Comparison of ENCODE assay signal across 8 cellular contexts in the genomic region with DNA sequence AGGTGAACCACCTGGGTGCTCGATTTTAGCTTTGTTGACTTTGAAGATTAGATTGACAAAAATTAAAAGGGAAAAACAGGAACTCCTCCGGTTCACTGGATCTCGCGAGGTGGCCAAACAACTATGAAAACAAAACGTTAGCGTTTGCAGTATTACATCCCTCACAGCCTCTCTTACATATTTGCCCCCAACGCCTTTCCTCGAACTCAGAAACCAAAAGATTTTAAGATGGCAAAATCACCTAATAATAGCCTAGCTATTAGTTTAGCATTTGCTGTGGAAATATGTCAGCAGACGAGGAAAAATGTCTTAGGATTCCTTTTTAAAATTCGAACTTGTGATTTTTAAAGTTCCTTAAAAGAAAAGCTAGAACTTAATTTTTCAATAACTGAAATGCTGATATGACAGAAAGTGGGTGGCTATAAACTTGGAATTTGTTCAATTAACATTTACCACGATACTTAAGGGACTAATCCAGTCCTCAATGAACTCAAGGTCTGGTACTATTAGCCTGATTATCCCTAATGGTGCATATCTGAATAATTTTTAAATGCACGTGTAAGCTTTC. TPM values are rescaled to one million over a fixed set of nuclear protein-coding genes. Genes with fewer than 3 reads are reported as not detected.
DNase-seq lines count a peak whose midpoint lies in the region; ATAC-seq, FAIRE-seq and TF ChIP-seq lines count a peak whose summit lies in the region.

No MANE protein-coding gene starts in this region.

- TSS peak; percentile 93 for BruUV-seq in endothelial cell of umbilical vein (replicated peaks; lab: Mats Ljungman, UMichigan)

- H3K27me3 Mint-ChIP-seq in activated naive CD4-positive, alpha-beta T cell treated with anti-CD3 and anti-CD28 coated beads, Interleukin-2, amount 50 U/mL, for 24 hours: no peaks in the 10 kb centered on the region
- peaks cover 14% of the 10 kb centered on the region for H3K27me3 Mint-ChIP-seq in nephron (ENCODE audit: low read depth)

- peak overlapping the region; percentile 99 for H3K4me3 Mint-ChIP-seq in activated naive CD4-positive, alpha-beta T cell treated with anti-CD3 and anti-CD28 coated beads, Interleukin-2, amount 50 U/mL, for 24 hours
- peak overlapping the region; percentile 98 to 99 (median 98) for H3K4me3 Mint-ChIP-seq in nephron

- peak; percentile 32 for ATAC-seq in HG02970 (IDR thresholded peaks at IDR 0.05; ENCODE audit: low FRiP score, unreplicated experiment)

- H3K4me2 ChIP-seq in endothelial cell of umbilical vein (ENCODE audit: insufficient read depth, low read length): peak overlapping the region; percentile 96

- TF ChIP-seq CTCF in endothelial cell of umbilical vein (IDR thresholded peaks at IDR 0.05; ENCODE audit: extremely low read depth in 1 of 2, insufficient read depth in 1 of 2, low read depth in 1 of 2, low read length in 2 of 2) (no peak), nephron (IDR thresholded peaks at IDR 0.05; ENCODE audit: unreplicated experiment in 3 of 3) (no peak)

- no peak for FAIRE-seq in endothelial cell of umbilical vein (lab: Jason Lieb, UNC)

- no peak for DNase-seq in activated naive CD4-positive, alpha-beta T cell treated with Interleukin-2 at 50 U/mL for 16 hours
- DNase-seq in SK-MEL-5 (ENCODE audit: low read depth, low spot score) (peak; percentile 3), endothelial cell of umbilical vein (ENCODE audit: low read depth, low spot score) (no peak), OCI-M2 (lab: John Stamatoyannopoulos, UW; ENCODE audit: unreplicated experiment) (no peak), NCI-H69 (lab: John Stamatoyannopoulos, UW) (no peak)

- TF ChIP-seq POLR2A in endothelial cell of umbilical vein (IDR thresholded peaks at IDR 0.05; ENCODE audit: low read depth, low read length): peak; percentile 75

- peaks cover 56% of the 10 kb centered on the region for H3K4me1 Mint-ChIP-seq in activated naive CD4-positive, alpha-beta T cell treated with anti-CD3 and anti-CD28 coated beads, Interleukin-2, amount 50 U/mL, for 24 hours
- H3K4me1 Mint-ChIP-seq in nephron: peaks cover 4% of the 10 kb centered on the region

- intact Hi-C loops in endothelial cell of umbilical vein (cut with micrococcal nuclease): loop anchor here (1.0 kb wide), 2 partner anchors 8 to 48 kb away; a partner anchor contains a TSS

- H3K36me3 ChIP-seq in endothelial cell of umbilical vein (ENCODE audit: control insufficient read depth in 2 of 2, extremely low read depth in 1 of 2, insufficient read depth in 2 of 2, low read length in 2 of 2): no peaks in the 10 kb centered on the region

- H3K9me1 ChIP-seq in endothelial cell of umbilical vein (replicated peaks; ENCODE audit: control insufficient read depth, extremely low read depth, insufficient read depth, low read length): no peaks in the 10 kb centered on the region

- H3K4me3 ChIP-seq in endothelial cell of umbilical vein (replicated peaks in 1 of 3; ENCODE audit: insufficient read depth in 1 of 3, low read depth in 1 of 3, low read length in 3 of 3): peak overlapping the region; percentile 70 to 91 (median 74)

- peak overlapping the region; percentile 98 for H3K9ac ChIP-seq in endothelial cell of umbilical vein (replicated peaks; ENCODE audit: extremely low read depth, insufficient read depth, low read length)

- H3K27ac Mint-ChIP-seq in activated naive CD4-positive, alpha-beta T cell treated with anti-CD3 and anti-CD28 coated beads, Interleukin-2, amount 50 U/mL, for 24 hours: peak overlapping the region; percentile 99
- H3K27ac Mint-ChIP-seq in nephron: peak overlapping the region; percentile 99 to 100 (median 99)

- peak overlapping the region; percentile 93 for H3K27ac ChIP-seq in endothelial cell of umbilical vein (ENCODE audit: insufficient read depth, low read depth, low read length)

- no peaks in the 10 kb centered on the region for H3K9me3 ChIP-seq in endothelial cell of umbilical vein (replicated peaks; ENCODE audit: control insufficient read depth, insufficient read depth, low read length)

- POLR2A ChIA-PET in endothelial cell of umbilical vein (lab: Charles Lee): interaction anchor here (0.9 to 1.3 kb wide), 4 partner anchors 8 to 60 kb away, joined by 3 to 4 read pairs (median 3); a partner anchor contains a TSS

- no peaks in the 10 kb centered on the region for H3K27me3 ChIP-seq in endothelial cell of umbilical vein (ENCODE audit: control insufficient read depth in 2 of 2, insufficient read depth in 2 of 2, low read length in 2 of 2)

- peaks cover 3% of the 10 kb centered on the region for H3K79me2 ChIP-seq in endothelial cell of umbilical vein (ENCODE audit: control insufficient read depth, insufficient read depth, low read length)

- in situ Hi-C loops in SK-MEL-5 (cut with HindIII; ENCODE audit: low pct_unique_long_range_greater_than_20kb, low sequenced_read_pairs): no loop called here

- H4K20me1 ChIP-seq in endothelial cell of umbilical vein (replicated peaks; ENCODE audit: control insufficient read depth, extremely low read depth, insufficient read depth, low read length): no peaks in the 10 kb centered on the region

- H3K36me3 Mint-ChIP-seq in activated naive CD4-positive, alpha-beta T cell treated with anti-CD3 and anti-CD28 coated beads, Interleukin-2, amount 50 U/mL, for 24 hours: peaks cover 5% of the 10 kb centered on the region
- H3K36me3 Mint-ChIP-seq in nephron (ENCODE audit: low read depth): peaks cover 8% of the 10 kb centered on the region

- peak overlapping the region; percentile 47 for H2AFZ ChIP-seq in endothelial cell of umbilical vein (ENCODE audit: low read depth, low read length)

- H3K4me1 ChIP-seq in endothelial cell of umbilical vein (ENCODE audit: control insufficient read depth, extremely low read depth, insufficient read depth, low read length): peaks cover 18% of the 10 kb centered on the region

- no peaks in the 10 kb centered on the region for H3K9me3 Mint-ChIP-seq in activated naive CD4-positive, alpha-beta T cell treated with anti-CD3 and anti-CD28 coated beads, Interleukin-2, amount 50 U/mL, for 24 hours
- H3K9me3 Mint-ChIP-seq in nephron: no peaks in the 10 kb centered on the region

- dilution Hi-C loops in endothelial cell of umbilical vein (cut with MboI; ENCODE audit: extremely low pct_ligation_motif_present, low sequenced_read_pairs): no loop called here

- CTCF ChIA-PET in endothelial cell of umbilical vein (lab: Charles Lee): interaction anchor here (1.1 to 1.5 kb wide), 3 partner anchors 8 to 163 kb away, joined by 3 to 6 read pairs (median 5); a partner anchor contains a TSS

TF ChIP-seq in endothelial cell of umbilical vein, 7 proteins besides CTCF, POLR2A, EP300 and RAD21:
- TF ChIP-seq, protein P1, sequence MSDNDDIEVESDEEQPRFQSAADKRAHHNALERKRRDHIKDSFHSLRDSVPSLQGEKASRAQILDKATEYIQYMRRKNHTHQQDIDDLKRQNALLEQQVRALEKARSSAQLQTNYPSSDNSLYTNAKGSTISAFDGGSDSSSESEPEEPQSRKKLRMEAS (IDR thresholded peaks at IDR 0.05; ENCODE audit: insufficient read depth, insufficient read length): no peak
- TF ChIP-seq EZH2 (IDR thresholded peaks at IDR 0.05; ENCODE audit: borderline replicate concordance, low read depth, low read length, severe bottlenecking) (no peak), POLR2AphosphoS5 (IDR thresholded peaks at IDR 0.05; ENCODE audit: insufficient read depth, low read depth, low read length) (no peak), MYC (IDR thresholded peaks at IDR 0.05; ENCODE audit: low read depth, low read length) (no peak), GATA2 (IDR thresholded peaks at IDR 0.05; ENCODE audit: insufficient read depth, insufficient read length, low read depth, low read length) (no peak), JUN (IDR thresholded peaks at IDR 0.05; ENCODE audit: borderline replicate concordance, insufficient read depth, insufficient read length, low read depth) (no peak), FOS (IDR thresholded peaks at IDR 0.05; ENCODE audit: borderline replicate concordance, insufficient read depth, low read length) (no peak)

RNA-seq across cellular contexts. Expression of a gene that starts 0.5 kb away (rescaled TPM):
- total RNA-seq in SK-MEL-5 (2014; rRNA removed; shearing (Covaris generic)): 10.7 and 12.1 TPM in 2 replicates
- 4.4 and 6.0 TPM in 2 replicates for polyA plus RNA-seq in SK-MEL-5 (2015; cell fraction: cytosol; rRNA removed)
- polyA plus RNA-seq in SK-MEL-5 (2015; cell fraction: nucleus; rRNA removed): 68.2 and 80.5 TPM in 2 replicates
- total RNA-seq in endothelial cell of umbilical vein: 18.7 and 20.2 TPM in 2 replicates
- polyA plus RNA-seq in endothelial cell of umbilical vein: 4.5 and 5.1 TPM in 2 replicates
- polyA plus RNA-seq in endothelial cell of umbilical vein (2011; cell fraction: cytosol; rRNA removed): 4.1 and 4.8 TPM in 2 replicates
- polyA plus RNA-seq in endothelial cell of umbilical vein (2011; cell fraction: nucleus; rRNA removed): 57.7 and 74.4 TPM in 2 replicates
- 7.6 and 8.1 TPM in 2 replicates for polyA plus RNA-seq in endothelial cell of umbilical vein (2012)
- polyA minus RNA-seq in endothelial cell of umbilical vein: 17.7 and 17.8 TPM in 2 replicates
- polyA minus RNA-seq in endothelial cell of umbilical vein (2011; cell fraction: cytosol; rRNA and poly(A)+ RNA removed): 2.0 TPM
- 86.0 and 117 TPM in 2 replicates for polyA minus RNA-seq in endothelial cell of umbilical vein (2011; cell fraction: nucleus; rRNA and poly(A)+ RNA removed)

RNA-seq across cellular contexts. Expression of a gene that starts 48.2 kb away (rescaled TPM):
- 70.4 and 77.5 TPM in 2 replicates for total RNA-seq in SK-MEL-5 (2014; rRNA removed; shearing (Covaris generic))
- 36.1 and 42.6 TPM in 2 replicates for polyA plus RNA-seq in SK-MEL-5 (2015; cell fraction: cytosol; rRNA removed)
- polyA plus RNA-seq in SK-MEL-5 (2015; cell fraction: nucleus; rRNA removed): 18.8 and 31.0 TPM in 2 replicates
- total RNA-seq in endothelial cell of umbilical vein: 28.0 and 29.6 TPM in 2 replicates
- 13.8 and 16.6 TPM in 2 replicates for polyA plus RNA-seq in endothelial cell of umbilical vein
- polyA plus RNA-seq in endothelial cell of umbilical vein (2011; cell fraction: cytosol; rRNA removed): 21.4 and 21.5 TPM in 2 replicates
- 12.0 and 12.7 TPM in 2 replicates for polyA plus RNA-seq in endothelial cell of umbilical vein (2011; cell fraction: nucleus; rRNA removed)
- polyA plus RNA-seq in endothelial cell of umbilical vein (2012): 19.4 and 36.5 TPM in 2 replicates
- polyA minus RNA-seq in endothelial cell of umbilical vein: 11.3 and 12.0 TPM in 2 replicates
- polyA minus RNA-seq in endothelial cell of umbilical vein (2011; cell fraction: cytosol; rRNA and poly(A)+ RNA removed): 15.8 TPM
- 10.0 and 14.1 TPM in 2 replicates for polyA minus RNA-seq in endothelial cell of umbilical vein (2011; cell fraction: nucleus; rRNA and poly(A)+ RNA removed)
